ENCODE assay signal across 17 cellular contexts in the genomic region with DNA sequence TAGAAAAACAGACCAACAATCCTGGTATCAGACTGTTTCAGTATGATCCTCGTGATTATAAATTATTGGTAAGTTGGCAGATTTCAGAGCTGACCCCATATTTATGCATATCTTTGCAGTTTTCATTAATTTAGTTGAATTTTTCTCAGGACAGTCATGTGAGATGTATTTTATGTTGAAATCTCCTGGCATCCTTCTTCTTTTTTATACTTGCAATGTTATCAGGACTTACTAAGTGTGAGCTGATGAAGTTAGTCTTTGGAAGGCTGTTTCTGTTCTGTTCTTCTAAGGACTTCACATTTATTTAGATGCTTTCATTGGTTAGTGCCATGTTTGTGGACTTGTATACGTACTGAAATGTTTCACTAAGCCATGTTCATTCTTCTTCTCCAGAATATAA. TPM values are rescaled to one million over a fixed set of nuclear protein-coding genes. Genes with fewer than 3 reads are reported as not detected.
A peak's percentile ranks its signal among the peaks of the same experiment; 100 is the strongest.
DNase-seq lines count a peak whose midpoint lies in the region; ATAC-seq and TF ChIP-seq lines count a peak whose summit lies in the region.
"Had no signal": no experiment of that assay in that cellular context is flagged by ENCODE, and none has a peak within 500 bp of the region (broad histone marks: within the 10 kb centered on the region; RNA-seq: fewer than 3 reads in every experiment).

No MANE protein-coding gene starts in this region.

- H2AK5ac ChIP-seq in IMR-90 (ENCODE audit: low read depth, low read length) (no peak overlapping the region), mesenchymal stem cell (ENCODE audit: low read length, severe bottlenecking) (no peak overlapping the region)

- no peaks in the 10 kb centered on the region for H3K9me2 ChIP-seq in Karpas-422 (replicated peaks; ENCODE audit: insufficient read depth, low read length)

- dilution Hi-C loops in IMR-90 (cut with HindIII; ENCODE audit: low sequenced_read_pairs, unreplicated experiment): no loop called here

- H4K20me1 ChIP-seq in IMR-90 (ENCODE audit: insufficient read depth, low read length): no peaks in the 10 kb centered on the region
- no peaks in the 10 kb centered on the region for H4K20me1 ChIP-seq in Karpas-422 (ENCODE audit: insufficient read depth, low read depth, low read length)

- H3K4ac ChIP-seq in IMR-90 (ENCODE audit: low read depth, low read length) (peak overlapping the region; percentile 32; the same call in 1 of the 2 replicates), mesenchymal stem cell (ENCODE audit: low read depth in 1 of 2, low read length in 2 of 2) (no peak overlapping the region)

- H4K91ac ChIP-seq in IMR-90 (ENCODE audit: insufficient read depth, low read depth, low read length): no peak overlapping the region
- H4K91ac ChIP-seq in mesenchymal stem cell (ENCODE audit: low read length): no peak overlapping the region

- H4K8ac ChIP-seq in IMR-90 (ENCODE audit: low read depth in 2 of 2, low read length in 2 of 2): no peak overlapping the region; a peak in 1 of 4 replicates
- no peak overlapping the region for H4K8ac ChIP-seq in mesenchymal stem cell (ENCODE audit: low read length)

- peak overlapping the region; percentile 99; the same call in 1 of the 2 replicates for H3K27ac ChIP-seq in IMR-90 (ENCODE audit: insufficient read depth, low read length)
- H3K27ac ChIP-seq in mesenchymal stem cell (ENCODE audit: low read length, poor library complexity, severe bottlenecking): no peak overlapping the region
- no peak overlapping the region for H3K27ac ChIP-seq in Karpas-422 (ENCODE audit: low read length)
- H3K27ac ChIP-seq: KMS-11 had no signal

- no peak overlapping the region for H2AFZ ChIP-seq in IMR-90 (replicated peaks; ENCODE audit: low read length, poor library complexity)
- no peak overlapping the region for H2AFZ ChIP-seq in mesenchymal stem cell (ENCODE audit: low read depth, low read length)
- no peak overlapping the region for H2AFZ ChIP-seq in Karpas-422 (ENCODE audit: low read length)

- H3K36me3 ChIP-seq in IMR-90 (ENCODE audit: control insufficient read depth, insufficient read depth, low read length) (peaks cover 43% of the 10 kb centered on the region), mesenchymal stem cell (ENCODE audit: control insufficient read depth in 1 of 2, insufficient read depth in 2 of 2, low read depth in 1 of 2, low read length in 2 of 2) (peaks cover 0 to 23% of the 10 kb centered on the region in 2 experiments), Karpas-422 (ENCODE audit: insufficient read depth, low read length) (no peaks in the 10 kb centered on the region)

- H2BK20ac ChIP-seq in IMR-90 (ENCODE audit: low read depth, low read length): no peak overlapping the region

- H3K4me3 ChIP-seq in AG10803 (ENCODE audit: low read length): no peak overlapping the region
- H3K4me3 ChIP-seq in IMR-90 (ENCODE audit: insufficient read depth, low read depth, low read length): no peak overlapping the region
- no peak overlapping the region for H3K4me3 ChIP-seq in mesenchymal stem cell (ENCODE audit: insufficient read depth in 1 of 2, low read depth in 1 of 2, low read length in 2 of 2)
- no peak overlapping the region for H3K4me3 ChIP-seq in Karpas-422 (ENCODE audit: low read length)

- H2BK12ac ChIP-seq in mesenchymal stem cell (ENCODE audit: low read length in 2 of 2): no peak overlapping the region

- H2BK15ac ChIP-seq in IMR-90 (ENCODE audit: low read depth, low read length) (no peak overlapping the region), mesenchymal stem cell (ENCODE audit: low read depth, poor library complexity, severe bottlenecking) (no peak overlapping the region)

- H3K23ac ChIP-seq in IMR-90 (ENCODE audit: low read depth, low read length): no peak overlapping the region
- no peak overlapping the region for H3K23ac ChIP-seq in mesenchymal stem cell (ENCODE audit: low read length in 2 of 2)

- no peak overlapping the region for H3K56ac ChIP-seq in IMR-90 (ENCODE audit: extremely low read depth, insufficient read depth, low read length)

- H3K27me3 Mint-ChIP-seq in activated T-cell treated with anti-CD3 and anti-CD28 coated beads, Interleukin-2, amount 50 U/mL, for 4 hours (ENCODE audit: low read depth): no peaks in the 10 kb centered on the region

- H3K27me3 ChIP-seq in IMR-90 (ENCODE audit: control insufficient read depth, insufficient read depth, low read length) (no peaks in the 10 kb centered on the region), mesenchymal stem cell (ENCODE audit: control insufficient read depth in 1 of 2, insufficient read depth in 1 of 2, low read length in 2 of 2) (no peaks in the 10 kb centered on the region), Karpas-422 (ENCODE audit: low read length) (no peaks in the 10 kb centered on the region)

- H2AK9ac ChIP-seq in IMR-90 (replicated peaks; ENCODE audit: low read depth, low read length, poor library complexity): no peak overlapping the region

- no peaks in the 10 kb centered on the region for H3K36me3 Mint-ChIP-seq in activated T-cell treated with anti-CD3 and anti-CD28 coated beads, Interleukin-2, amount 50 U/mL, for 4 hours (ENCODE audit: insufficient read depth)

- in situ Hi-C loops in IMR-90 (cut with MboI; ENCODE audit: low sequenced_read_pairs): no loop called here

- WGBS in IMR-90 (ENCODE audit: extremely low coverage in 2 of 2, insufficient read length in 1 of 2), 2 experiments: no CpG with 5 or more reads among the region's 2 CpGs
- WGBS in mesenchymal stem cell: no CpG with 5 or more reads among the region's 2 CpGs

- H3K4me2 ChIP-seq in IMR-90 (ENCODE audit: low read depth, low read length) (no peak overlapping the region; the same call in 1 of the 2 replicates), mesenchymal stem cell (ENCODE audit: low read length, poor library complexity, severe bottlenecking) (no peak overlapping the region), Karpas-422 (ENCODE audit: low read depth, low read length, poor library complexity, severe bottlenecking) (no peak overlapping the region)
- H3K4me2 ChIP-seq: KMS-11 had no signal

- H3K9me3 Mint-ChIP-seq in activated T-cell treated with anti-CD3 and anti-CD28 coated beads, Interleukin-2, amount 50 U/mL, for 4 hours: no peaks in the 10 kb centered on the region
- H3K9me3 Mint-ChIP-seq: H9 had no signal

- H3K14ac ChIP-seq in IMR-90 (replicated peaks; ENCODE audit: low read depth, low read length): no peak overlapping the region
- no peak overlapping the region for H3K14ac ChIP-seq in mesenchymal stem cell (ENCODE audit: low read length in 2 of 2)

- H3K9me1 ChIP-seq in IMR-90 (ENCODE audit: insufficient read depth, low read length): no peaks in the 10 kb centered on the region

- peak overlapping the region; percentile 54; the same call in 1 of the 2 replicates for H2BK120ac ChIP-seq in IMR-90 (ENCODE audit: low read depth, low read length)
- H2BK120ac ChIP-seq in mesenchymal stem cell (ENCODE audit: low read depth, low read length): no peak overlapping the region

- H3K18ac ChIP-seq in IMR-90 (ENCODE audit: low read depth, low read length) (peak overlapping the region; percentile 67), mesenchymal stem cell (ENCODE audit: low read depth in 1 of 2, low read length in 2 of 2) (no peak overlapping the region)

- no peak overlapping the region for H3K9ac ChIP-seq in IMR-90 (ENCODE audit: low read depth, low read length)
- H3K9ac ChIP-seq in mesenchymal stem cell (ENCODE audit: low read length): peak overlapping the region; percentile 38
- H3K9ac ChIP-seq in Karpas-422 (ENCODE audit: low read length): no peak overlapping the region
- H3K9ac ChIP-seq: KMS-11 had no signal

- ATAC-seq in IMR-90 (ENCODE audit: low read depth) (peak; percentile 48), GM18511 (IDR thresholded peaks at IDR 0.05; ENCODE audit: unreplicated experiment) (no peak)
- ATAC-seq in activated T-cell treated with anti-CD3 and anti-CD28 coated beads, Interleukin-2, amount 50 U/mL, for 4 hours: no peak

- no peaks in the 10 kb centered on the region for H3K79me2 ChIP-seq in Karpas-422 (ENCODE audit: low read length)

- DNase-seq in AG10803 (ENCODE audit: low read depth): peak; percentile 49
- peak; percentile 61 for DNase-seq in IMR-90
- peak; percentile 75 for DNase-seq in fibroblast of peridontal ligament (ENCODE audit: extremely low read depth)
- DNase-seq in mesenchymal stem cell: no peak
- no peak for DNase-seq in activated T-cell treated with anti-CD3 and anti-CD28 coated beads, Interleukin-2, amount 50 U/mL, for 4 hours
- no peak for DNase-seq in Karpas-422
- DNase-seq in cerebellum (ENCODE audit: low spot score): no peak
- DNase-seq: C1 segment of cervical spinal cord, DMS79, H9, NCI-H1436, NCI-H2029, NCI-H2171, NCI-H526 had no signal

- POLR2A ChIA-PET in IMR-90 (lab: Charles Lee; ENCODE audit: unreplicated experiment): no interaction called here

- peaks cover 21% of the 10 kb centered on the region; the same call in 1 of the 2 replicates for H3K4me1 ChIP-seq in IMR-90 (ENCODE audit: control insufficient read depth, insufficient read depth, low read length)
- peaks cover 1% of the 10 kb centered on the region for H3K4me1 ChIP-seq in mesenchymal stem cell (ENCODE audit: control insufficient read depth, insufficient read depth, low read depth, low read length)
- no peaks in the 10 kb centered on the region for H3K4me1 ChIP-seq in Karpas-422 (ENCODE audit: low read length)

- intact Hi-C loops in IMR-90 (cut with micrococcal nuclease): no loop called here

- H3K79me1 ChIP-seq in IMR-90 (ENCODE audit: low read depth in 1 of 2, low read length in 2 of 2) (no peaks in the 10 kb centered on the region), mesenchymal stem cell (replicated peaks; ENCODE audit: low read length, poor library complexity, severe bottlenecking) (no peaks in the 10 kb centered on the region)

- H3K9me3 ChIP-seq in IMR-90 (ENCODE audit: control insufficient read depth, insufficient read depth, low read length): no peaks in the 10 kb centered on the region
- H3K9me3 ChIP-seq in mesenchymal stem cell (ENCODE audit: control insufficient read depth, low read length): no peaks in the 10 kb centered on the region
- H3K9me3 ChIP-seq in Karpas-422 (ENCODE audit: low read length): no peaks in the 10 kb centered on the region

- no TSS peak for BruUV-seq in IMR-90 (replicated peaks; lab: Mats Ljungman, UMichigan)

- H4K5ac ChIP-seq in IMR-90 (ENCODE audit: low read depth, low read length): peak overlapping the region; percentile 35; the same call in 1 of the 2 replicates

- no peak for TF ChIP-seq POLR2A in IMR-90 (IDR thresholded peaks at IDR 0.05; ENCODE audit: low read depth, low read length)

- no peak for TF ChIP-seq CTCF in AG10803 (conservative IDR thresholded peaks at IDR 0.05; ENCODE audit: low read length)
- TF ChIP-seq CTCF in IMR-90 (conservative IDR thresholded peaks at IDR 0.05; ENCODE audit: low read depth, low read length): no peak

- TF ChIP-seq RAD21 in IMR-90 (IDR thresholded peaks at IDR 0.05; ENCODE audit: low read length): no peak

- no peaks in the 10 kb centered on the region for H3K4me1 Mint-ChIP-seq in activated T-cell treated with anti-CD3 and anti-CD28 coated beads, Interleukin-2, amount 50 U/mL, for 4 hours (ENCODE audit: low read depth)

- H3K4me3 Mint-ChIP-seq in activated T-cell treated with anti-CD3 and anti-CD28 coated beads, Interleukin-2, amount 50 U/mL, for 4 hours: no peak overlapping the region
- H3K4me3 Mint-ChIP-seq: H9 had no signal

- CTCF ChIA-PET in IMR-90 (lab: Yijun Ruan, JAX): no interaction called here

- H2BK5ac ChIP-seq in IMR-90 (ENCODE audit: low read depth, low read length, poor library complexity, severe bottlenecking) (peak overlapping the region; percentile 90), mesenchymal stem cell (ENCODE audit: low read depth, low read length, poor library complexity, severe bottlenecking) (no peak overlapping the region)

RNA-seq across cellular contexts. Expression of a gene that starts 17.2 kb away (rescaled TPM):
- total RNA-seq in IMR-90 (2012; rRNA removed): 9.7 and 9.9 TPM in 2 replicates
- 14.2 TPM in 2 replicates for polyA plus RNA-seq in IMR-90 (2012; rRNA removed)
- 3.5 and 7.3 TPM in 2 replicates for polyA plus RNA-seq in IMR-90 (2012; cell fraction: cytosol; rRNA removed)
- polyA plus RNA-seq in IMR-90 (2012; cell fraction: nucleus; rRNA removed; ENCODE audit: low replicate concordance): 3.2 and 12.1 TPM in 2 replicates
- polyA plus RNA-seq in mesenchymal stem cell (2013, experiment 1 of 2): 45.7 TPM
- 47.1 TPM for polyA plus RNA-seq in mesenchymal stem cell (2013, experiment 2 of 2)
- total RNA-seq in activated T-cell treated with anti-CD3 and anti-CD28 coated beads, Interleukin-2, amount 50 U/mL, for 4 hours: under 1 TPM in 1 of 3 donors, not detected in 2; 0.22 TPM
- total RNA-seq in Karpas-422 (2014; rRNA removed; shearing (Covaris generic); ENCODE audit: low replicate concordance): not detected in 2 replicates
- 11.3 TPM for total RNA-seq in cerebellum

RNA-seq across cellular contexts. Expression of a gene that starts 26.8 kb away (rescaled TPM):
- total RNA-seq in IMR-90 (2012; rRNA removed) (not detected in 2 replicates), cerebellum (266 TPM)
- polyA plus RNA-seq in IMR-90 (2012; rRNA removed): not detected in 2 replicates
- polyA plus RNA-seq in IMR-90 (2012; cell fraction: cytosol; rRNA removed): not detected in 2 replicates
- polyA plus RNA-seq in IMR-90 (2012; cell fraction: nucleus; rRNA removed; ENCODE audit: low replicate concordance): not detected in 2 replicates
- polyA plus RNA-seq in mesenchymal stem cell (2013, experiment 1 of 2): 0.10 TPM
- polyA plus RNA-seq in mesenchymal stem cell (2013, experiment 2 of 2): 0.12 TPM
- total RNA-seq in activated T-cell treated with anti-CD3 and anti-CD28 coated beads, Interleukin-2, amount 50 U/mL, for 4 hours: not detected
- total RNA-seq in Karpas-422 (2014; rRNA removed; shearing (Covaris generic); ENCODE audit: low replicate concordance): not detected in 2 replicates
- total RNA-seq: M059J had no signal

Comparison
In these comparisons a context has a peak if more than half of its experiments do, and no peak if none do; other contexts are left out.
1. DNase-seq: peak in AG10803 (single experiment), IMR-90 (single experiment) and fibroblast of peridontal ligament (single experiment); none in mesenchymal stem cell (single experiment), activated T-cell treated with anti-CD3 and anti-CD28 coated beads, Interleukin-2, amount 50 U/mL, for 4 hours (single experiment), Karpas-422 (single experiment) and cerebellum (single experiment).
2. RNA of a gene that starts 26.8 kb away (total RNA-seq): 266 TPM in cerebellum (single experiment); not detected in IMR-90, not detected in activated T-cell treated with anti-CD3 and anti-CD28 coated beads, Interleukin-2, amount 50 U/mL, for 4 hours and not detected in Karpas-422; every median in the first group is over 100 times any median in the second.